ENCODE assay signal across 13 cellular contexts in genomic region chr14:93010543-93011541, GRCh38.
DNase-seq lines count a peak whose midpoint lies in the region; ATAC-seq and TF ChIP-seq lines count a peak whose summit lies in the region.
"Had no signal": no experiment of that assay in that cellular context is flagged by ENCODE, and none has a peak within 500 bp of the region (broad histone marks: within the 10 kb centered on the region; RNA-seq: fewer than 3 reads in every experiment).

No MANE protein-coding gene starts in this region.

- 89 to 93% methylated on average over 13 to 22 of the region's 23 CpGs for WGBS in endodermal cell (ENCODE audit: insufficient coverage in 1 of 2, insufficient read length in 1 of 2), 2 experiments

- no peaks in the 10 kb centered on the region for H3K9me3 Mint-ChIP-seq in endodermal cell
- H3K9me3 Mint-ChIP-seq: activated naive CD8-positive, alpha-beta T cell treated with anti-CD3 and anti-CD28 coated beads, Interleukin-2, amount 50 U/mL, for 24 hours; mesothelial cell of epicardium; T-helper 2 cell treated with Interferon-gamma antibody and Interleukin-4, amounts not matched to agents 5 μg/mL and 100 μg/mL, for 36 hours had no signal

- H3K4me1 Mint-ChIP-seq in endodermal cell = peaks cover 6% of the 10 kb centered on the region

- H3K36me3 Mint-ChIP-seq in endodermal cell (ENCODE audit: low read depth) = peaks cover 4% of the 10 kb centered on the region
- H3K36me3 Mint-ChIP-seq: mesothelial cell of epicardium had no signal

- peaks cover 79% of the 10 kb centered on the region for H4K20me1 ChIP-seq in DND-41 (ENCODE audit: insufficient read depth, low read length)

- ATAC-seq in DND-41 (ENCODE audit: insufficient read depth, low read depth) = peak; percentile 74
- ATAC-seq: activated naive CD8-positive, alpha-beta T cell treated with anti-CD3 and anti-CD28 coated beads, Interleukin-2, amount 50 U/mL, for 24 hours had no signal

- intact Hi-C loops in tibial artery (cut with DNase I; ENCODE audit: low total_unique reads) = no loop called here

- H3K27ac Mint-ChIP-seq in endodermal cell = no peak overlapping the region
- H3K27ac Mint-ChIP-seq: activated naive CD8-positive, alpha-beta T cell treated with anti-CD3 and anti-CD28 coated beads, Interleukin-2, amount 50 U/mL, for 24 hours; mesothelial cell of epicardium; T-helper 2 cell treated with Interferon-gamma antibody and Interleukin-4, amounts not matched to agents 5 μg/mL and 100 μg/mL, for 36 hours had no signal

- H3K9me3 ChIP-seq in DND-41 (ENCODE audit: insufficient read depth, low read length, severe bottlenecking) (no peaks in the 10 kb centered on the region), duodenal mucosa (ENCODE audit: control insufficient read depth in 1 of 2, low read length in 2 of 2) (no peaks in the 10 kb centered on the region), endodermal cell (ENCODE audit: control insufficient read depth, low read length) (no peaks in the 10 kb centered on the region), tibial artery (no peaks in the 10 kb centered on the region)
- no peaks in the 10 kb centered on the region for H3K9me3 ChIP-seq in effector memory CD4-positive, alpha-beta T cell (ENCODE audit: control insufficient read depth, low read length)
- H3K9me3 ChIP-seq: MG63 had no signal

- no peak overlapping the region for H3K4me3 Mint-ChIP-seq in endodermal cell
- H3K4me3 Mint-ChIP-seq: activated naive CD8-positive, alpha-beta T cell treated with anti-CD3 and anti-CD28 coated beads, Interleukin-2, amount 50 U/mL, for 24 hours; mesothelial cell of epicardium; T-helper 2 cell treated with Interferon-gamma antibody and Interleukin-4, amounts not matched to agents 5 μg/mL and 100 μg/mL, for 36 hours had no signal

- H3K27me3 ChIP-seq in DND-41 (ENCODE audit: insufficient read depth, low read length, poor library complexity) (no peaks in the 10 kb centered on the region), duodenal mucosa (ENCODE audit: control insufficient read depth in 1 of 2, insufficient read depth in 2 of 2, low read length in 2 of 2) (no peaks in the 10 kb centered on the region), endodermal cell (ENCODE audit: control insufficient read depth, insufficient read depth, low read length, poor library complexity, severe bottlenecking) (no peaks in the 10 kb centered on the region), tibial artery (no peaks in the 10 kb centered on the region)
- H3K27me3 ChIP-seq in effector memory CD4-positive, alpha-beta T cell (replicated peaks; ENCODE audit: control insufficient read depth, insufficient read depth, low read length, poor library complexity, severe bottlenecking) = no peaks in the 10 kb centered on the region
- H3K27me3 ChIP-seq: hepatocyte, MG63 had no signal

- no peaks in the 10 kb centered on the region for H3K27me3 Mint-ChIP-seq in endodermal cell (ENCODE audit: insufficient read depth)
- H3K27me3 Mint-ChIP-seq: activated naive CD8-positive, alpha-beta T cell treated with anti-CD3 and anti-CD28 coated beads, Interleukin-2, amount 50 U/mL, for 24 hours had no signal

- H3K4me2 ChIP-seq in DND-41 (ENCODE audit: insufficient read depth, low read length) = no peak overlapping the region
- H3K4me2 ChIP-seq: hepatocyte had no signal

- no peak overlapping the region for H3K9ac ChIP-seq in DND-41 (ENCODE audit: low read depth, low read length)
- peak overlapping the region; percentile 19 to 48 for H3K9ac ChIP-seq in duodenal mucosa (ENCODE audit: low read depth in 1 of 2, low read length in 2 of 2)
- no peak overlapping the region for H3K9ac ChIP-seq in endodermal cell (ENCODE audit: extremely low read depth, low read length, poor library complexity, severe bottlenecking)

- peak; percentile 40 for DNase-seq in DND-41
- peak; percentile 92 for DNase-seq in NCI-H510A treated with DMSO at 0.1 percent for 48 hours (lab: John Stamatoyannopoulos, UW)
- DNase-seq in retina = peak; percentile 58
- DNase-seq in endodermal cell = no peak
- no peak for DNase-seq in tibial artery
- DNase-seq in effector memory CD4-positive, alpha-beta T cell = no peak
- no peak for DNase-seq in GOT3 (lab: John Stamatoyannopoulos, UW)
- DNase-seq: activated naive CD8-positive, alpha-beta T cell treated with anti-CD3 and anti-CD28 coated beads, Interleukin-2, amount 50 U/mL, for 24 hours; MG63 had no signal

- H3K36me3 ChIP-seq in DND-41 (ENCODE audit: insufficient read depth, low read length) (peaks cover 34% of the 10 kb centered on the region), duodenal mucosa (ENCODE audit: control insufficient read depth in 1 of 2, insufficient read depth in 2 of 2, low read length in 2 of 2) (peaks cover 1 to 26% of the 10 kb centered on the region in 2 donors), endodermal cell (ENCODE audit: control insufficient read depth, insufficient read depth, low read length) (peaks cover 5% of the 10 kb centered on the region), tibial artery (peaks cover 0 to 6% (median 0%) of the 10 kb centered on the region in 3 donors)
- H3K36me3 ChIP-seq in effector memory CD4-positive, alpha-beta T cell (ENCODE audit: control insufficient read depth, insufficient read depth, low read length) = no peaks in the 10 kb centered on the region
- H3K36me3 ChIP-seq: MG63 had no signal

- H3K4me1 ChIP-seq in DND-41 (ENCODE audit: insufficient read depth, low read length) (0 out of 2 replicates have a peak, but pooled peaks cover 4% of the 10 kb centered on the region), duodenal mucosa (ENCODE audit: control insufficient read depth in 1 of 2, insufficient read depth in 2 of 2, low read length in 2 of 2) (peaks cover 74 to 83% of the 10 kb centered on the region in 2 donors), endodermal cell (ENCODE audit: control insufficient read depth, insufficient read depth, low read length) (peaks cover 2% of the 10 kb centered on the region), tibial artery (peaks cover 27 to 88% (median 63%) of the 10 kb centered on the region in 4 donors)
- H3K4me1 ChIP-seq in effector memory CD4-positive, alpha-beta T cell (ENCODE audit: control insufficient read depth, insufficient read depth, low read length, poor library complexity, severe bottlenecking) = no peaks in the 10 kb centered on the region

- H3K27ac ChIP-seq in DND-41 (ENCODE audit: low read length) (0 out of 2 replicates have a peak overlapping the region, but pooled peaks have one; percentile 8), duodenal mucosa (ENCODE audit: low read depth, low read length) (peak overlapping the region; percentile 46), endodermal cell (ENCODE audit: low read depth, low read length) (no peak overlapping the region), tibial artery (no peak overlapping the region)
- no peak overlapping the region for H3K27ac ChIP-seq in effector memory CD4-positive, alpha-beta T cell (ENCODE audit: insufficient read depth, low read length, poor library complexity, severe bottlenecking)
- H3K27ac ChIP-seq: hepatocyte had no signal

- H3K4me3 ChIP-seq in DND-41 (ENCODE audit: low read depth in 1 of 2, low read length in 2 of 2) = no peak overlapping the region
- H3K4me3 ChIP-seq in duodenal mucosa (ENCODE audit: low read depth in 1 of 2, low read length in 2 of 2) = peak overlapping the region; percentile 7 to 36
- no peak overlapping the region for H3K4me3 ChIP-seq in endodermal cell (ENCODE audit: low read length)
- H3K4me3 ChIP-seq in tibial artery = no peak overlapping the region
- H3K4me3 ChIP-seq in effector memory CD4-positive, alpha-beta T cell (ENCODE audit: insufficient read depth, low read depth, low read length, poor library complexity, severe bottlenecking) = no peak overlapping the region
- H3K4me3 ChIP-seq: hepatocyte, MG63 had no signal

- H3K79me2 ChIP-seq in DND-41 (ENCODE audit: insufficient read depth, low read length) = no peaks in the 10 kb centered on the region

- TF ChIP-seq CTCF in DND-41 (IDR thresholded peaks at IDR 0.05; ENCODE audit: borderline replicate concordance, extremely low read depth, low read length, poor library complexity, severe bottlenecking) (no peak), endodermal cell (conservative IDR thresholded peaks at IDR 0.05) (no peak), tibial artery (IDR thresholded peaks at IDR 0.05) (no peak)

- H2AFZ ChIP-seq in DND-41 (ENCODE audit: low read depth, low read length) = no peak overlapping the region
- H2AFZ ChIP-seq: hepatocyte had no signal

Comparison
In these comparisons a context has a peak if more than half of its experiments do, and no peak if none do; other contexts are left out.
1. DNase-seq: peak in DND-41 (single experiment), NCI-H510A treated with DMSO at 0.1 percent for 48 hours (single experiment) and retina (single experiment); none in endodermal cell (single experiment), tibial artery (0 of 2), effector memory CD4-positive, alpha-beta T cell (0 of 3) and GOT3 (single experiment).
2. H3K27ac ChIP-seq: peak in DND-41 (single experiment) and duodenal mucosa (single experiment); none in endodermal cell (single experiment), tibial artery (0 of 2) and effector memory CD4-positive, alpha-beta T cell (single experiment).
3. H3K4me3 ChIP-seq: peak in duodenal mucosa (2 of 2); none in DND-41 (0 of 2), endodermal cell (single experiment), tibial artery (0 of 2) and effector memory CD4-positive, alpha-beta T cell (single experiment).
4. H3K9ac ChIP-seq: peak in duodenal mucosa (2 of 2); none in DND-41 (single experiment) and endodermal cell (single experiment).